ENCODE assay signal across 16 cellular contexts in the genomic region with DNA sequence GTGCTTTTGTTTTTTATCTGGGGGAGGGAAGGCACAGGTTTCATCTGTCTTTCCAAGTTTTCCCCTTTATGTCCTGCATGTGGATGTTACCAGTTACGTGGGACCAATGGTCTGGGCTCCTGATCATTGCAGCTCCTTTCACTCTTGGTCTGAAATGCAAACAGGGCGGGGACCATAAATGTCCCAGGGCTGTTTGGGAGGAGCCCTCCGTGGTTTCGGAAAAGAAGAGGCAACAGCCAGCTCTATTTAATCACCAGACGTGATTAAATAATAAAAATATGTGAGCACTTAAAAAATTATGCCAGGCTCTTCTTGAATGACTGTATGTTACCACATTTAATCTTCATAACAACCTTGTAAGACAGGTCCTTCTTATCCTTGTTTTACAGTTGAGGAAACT.
"Had no signal": no experiment of that assay in that cellular context is flagged by ENCODE, and none has a peak within 500 bp of the region (broad histone marks: within the 10 kb centered on the region; RNA-seq: fewer than 3 reads in every experiment).

No MANE protein-coding gene starts in this region.

- H3K27me3 Mint-ChIP-seq: activated naive CD4-positive, alpha-beta T cell treated with anti-CD3 and anti-CD28 coated beads, Interleukin-2, amount 50 U/mL, for 24 hours; brain had no signal

- H3K27me3 ChIP-seq: heart left ventricle, ovary had no signal

- ATAC-seq: heart left ventricle; stimulated activated naive CD8-positive, alpha-beta T cell treated with anti-CD3 and anti-CD28 coated beads, Interleukin-15, Interleukin-2, amounts not matched to agents 100 U/mL and 50 U/mL, for 24 hours; T-cell had no signal

- H3K4me3 Mint-ChIP-seq: activated naive CD4-positive, alpha-beta T cell treated with anti-CD3 and anti-CD28 coated beads, Interleukin-2, amount 50 U/mL, for 24 hours; brain; neural crest cell; T-cell had no signal

- H3K9me3 Mint-ChIP-seq: activated naive CD4-positive, alpha-beta T cell treated with anti-CD3 and anti-CD28 coated beads, Interleukin-2, amount 50 U/mL, for 24 hours; activated T-helper 2 cell treated with anti-CD3 and anti-CD28 coated beads, Interferon-gamma antibody, Interleukin-2, Interleukin-4, amounts not matched to agents 10 μg/mL and 5 μg/mL and 100 μg/mL, durations not matched to agents 14 hours and 24 hours and 36 hours had no signal

- DNase-seq: activated CD4-positive, alpha-beta T cell treated with anti-CD3 and anti-CD28 coated beads for 48 hours; amniotic stem cell; cerebellar nuclear complex; dermis blood vessel endothelial cell; heart left ventricle; left ventricle myocardium inferior; mesenchymal stem cell; ovary; stimulated activated CD4-positive, alpha-beta T cell treated with anti-CD3 and anti-CD28 coated beads, Interleukin-4, amount 100 ng/mL, for 1 hour; stimulated activated CD8-positive, alpha-beta memory T cell treated with anti-CD3 and anti-CD28 coated beads, Interleukin-4, amount 100 ng/mL, for 48 hours; stimulated activated naive CD8-positive, alpha-beta T cell treated with anti-CD3 and anti-CD28 coated beads, Interleukin-15, Interleukin-2, amounts not matched to agents 100 U/mL and 50 U/mL, for 24 hours; T-cell had no signal

- H3K4me1 Mint-ChIP-seq: brain, neural crest cell, T-cell had no signal

- H3K9me3 ChIP-seq: heart left ventricle, left ventricle myocardium inferior, ovary had no signal

- H3K36me3 ChIP-seq: heart left ventricle, left ventricle myocardium inferior, ovary had no signal

- H3K27ac ChIP-seq: heart left ventricle, left ventricle myocardium inferior, ovary had no signal

- H3K27ac Mint-ChIP-seq: activated naive CD4-positive, alpha-beta T cell treated with anti-CD3 and anti-CD28 coated beads, Interleukin-2, amount 50 U/mL, for 24 hours; activated T-helper 2 cell treated with anti-CD3 and anti-CD28 coated beads, Interferon-gamma antibody, Interleukin-2, Interleukin-4, amounts not matched to agents 10 μg/mL and 5 μg/mL and 100 μg/mL, durations not matched to agents 14 hours and 24 hours and 36 hours; brain; T-cell had no signal

- H3K4me1 ChIP-seq: heart left ventricle, left ventricle myocardium inferior had no signal

- H3K36me3 Mint-ChIP-seq: activated naive CD4-positive, alpha-beta T cell treated with anti-CD3 and anti-CD28 coated beads, Interleukin-2, amount 50 U/mL, for 24 hours; brain; T-cell had no signal

- H3K4me3 ChIP-seq: heart left ventricle, left ventricle myocardium inferior, ovary had no signal
